Comparison of ENCODE assay signal across 21 cellular contexts in genomic region chr15:33871911-33872760, GRCh38.
DNase-seq lines count a peak whose midpoint lies in the region; ATAC-seq lines count a peak whose summit lies in the region.
"Had no signal": no experiment of that assay in that cellular context is flagged by ENCODE, and none has a peak within 500 bp of the region (broad histone marks: within the 10 kb centered on the region; RNA-seq: fewer than 3 reads in every experiment).

No MANE protein-coding gene starts in this region.

- DNase-seq in AG08395 (ENCODE audit: low spot score) (peak; percentile 19), DMS 273 (lab: John Stamatoyannopoulos, UW; ENCODE audit: unreplicated experiment) (peak; percentile 64), SK-N-DZ (ENCODE audit: low spot score) (peak; percentile 7), iris pigment epithelial cell (ENCODE audit: low read depth) (peak; percentile 24), T-helper 9 cell (no peak), anterior cingulate cortex (lab: John Stamatoyannopoulos, UW) (no peak), middle frontal gyrus (ENCODE audit: extremely low spot score, low spot score) (no peak)
- DNase-seq: activated CD8-positive, alpha-beta T cell treated with anti-CD3 and anti-CD28 coated beads for 36 hours; activated naive CD4-positive, alpha-beta T cell; activated T-cell treated with anti-CD3 and anti-CD28 coated beads, Interleukin-2, amount 50 U/mL, for 24 hours; CD8-positive, alpha-beta memory T cell; H7; midbrain; MV-4-11; NCI-H1930; NCI-H526 treated with DMSO at 0.1 percent for 48 hours; retina; SHP77 had no signal

- no peak for ATAC-seq in HG02610 (IDR thresholded peaks at IDR 0.05; ENCODE audit: unreplicated experiment)
- ATAC-seq: activated CD8-positive, alpha-beta T cell treated with anti-CD3 and anti-CD28 coated beads for 36 hours; gastroesophageal sphincter; K562 had no signal

Comparison
In these comparisons a context has a peak if more than half of its experiments do, and no peak if none do; other contexts are left out.
1. DNase-seq: peak in AG08395 (single experiment), DMS 273 (single experiment), SK-N-DZ (single experiment) and iris pigment epithelial cell (single experiment); none in T-helper 9 cell (single experiment), anterior cingulate cortex (0 of 58) and middle frontal gyrus (single experiment).